Comparison of ENCODE assay signal across 19 cellular contexts in genomic region chr15:30872341-30872748, GRCh38. TPM values are rescaled to one million over a fixed set of nuclear protein-coding genes. Genes with fewer than 3 reads are reported as not detected.
A peak's percentile ranks its signal among the peaks of the same experiment; 100 is the strongest.
DNase-seq lines count a peak whose midpoint lies in the region; ATAC-seq and TF ChIP-seq lines count a peak whose summit lies in the region.
"Had no signal": no experiment of that assay in that cellular context is flagged by ENCODE, and none has a peak within 500 bp of the region (broad histone marks: within the 10 kb centered on the region; RNA-seq: fewer than 3 reads in every experiment).

No MANE protein-coding gene starts in this region.

- dilution Hi-C loops in mammary epithelial cell (cut with HindIII; ENCODE audit: low sequenced_read_pairs): no loop called here

- no peaks in the 10 kb centered on the region for H3K4me1 Mint-ChIP-seq in MCF 10A (ENCODE audit: insufficient read depth, unreplicated experiment)
- H3K4me1 Mint-ChIP-seq in activated T-helper 2 cell treated with anti-CD3 and anti-CD28 coated beads, Interferon-gamma antibody, Interleukin-2, Interleukin-4, amounts not matched to agents 10 μg/mL and 5 μg/mL and 100 μg/mL, durations not matched to agents 14 hours and 24 hours and 36 hours (ENCODE audit: low read depth): peaks cover 3% of the 10 kb centered on the region

- H3K9me3 ChIP-seq in mammary epithelial cell (replicated peaks; ENCODE audit: insufficient read depth, low read length) (no peaks in the 10 kb centered on the region), tibial artery (no peaks in the 10 kb centered on the region)
- H3K9me3 ChIP-seq: left ventricle myocardium inferior, transverse colon had no signal

- no peak overlapping the region for H2AFZ ChIP-seq in mammary epithelial cell (ENCODE audit: low read depth, low read length)

- CTCF ChIA-PET in mammary epithelial cell (lab: Charles Lee; ENCODE audit: low non-redundant PET): no interaction called here
- CTCF ChIA-PET in MCF 10A (lab: Yijun Ruan, JAX): interaction anchor here (0.6 to 1.1 kb wide), 3 partner anchors 10 to 13 kb away, joined by 3 to 4 read pairs (median 3); no protein-coding TSS in a partner anchor

- WGBS in mammary epithelial cell (ENCODE audit: low coverage, missing lambda C conversion rate): 100% methylated on average over 1 of the region's 1 CpG

- no peak overlapping the region for H3K9ac ChIP-seq in mammary epithelial cell (ENCODE audit: insufficient read depth, low read length)

- no peaks in the 10 kb centered on the region for H3K27me3 ChIP-seq in mammary epithelial cell (ENCODE audit: insufficient read depth, low read length)
- no peaks in the 10 kb centered on the region for H3K27me3 ChIP-seq in tibial artery
- H3K27me3 ChIP-seq: transverse colon had no signal

- POLR2A ChIA-PET in MCF 10A (lab: Yijun Ruan, JAX): interaction anchor here (0.6 kb wide), 1 partner anchor 343 kb away, joined by 3 read pairs; no protein-coding TSS in a partner anchor

- TF ChIP-seq CTCF in mammary epithelial cell (conservative IDR thresholded peaks at IDR 0.05 in 1 of 2, IDR thresholded peaks at IDR 0.05 in 1 of 2; ENCODE audit: extremely low read depth in 1 of 2, insufficient read depth in 1 of 2, low read depth in 1 of 2, low read length in 2 of 2): no peak
- no peak for TF ChIP-seq CTCF in MCF 10A (IDR thresholded peaks at IDR 0.05; ENCODE audit: unreplicated experiment)
- TF ChIP-seq CTCF in tibial artery (IDR thresholded peaks at IDR 0.05): no peak

- no peak overlapping the region for H3K4me2 ChIP-seq in mammary epithelial cell (ENCODE audit: insufficient read depth, low read depth, low read length)

- no peak for ATAC-seq in GM21717 (IDR thresholded peaks at IDR 0.05; ENCODE audit: unreplicated experiment)
- ATAC-seq: GM12878, Panc1 had no signal

- intact Hi-C loops in mammary epithelial cell (cut with micrococcal nuclease) (no loop called here), MCF 10A (cut with micrococcal nuclease) (no loop called here), tibial artery (cut with DNase I; ENCODE audit: low total_unique reads) (no loop called here)
- intact Hi-C loops in activated T-helper 2 cell treated with anti-CD3 and anti-CD28 coated beads, Interferon-gamma antibody, Interleukin-2, Interleukin-4, amounts not matched to agents 10 μg/mL and 5 μg/mL and 100 μg/mL, durations not matched to agents 14 hours and 24 hours and 36 hours (cut with micrococcal nuclease): no loop called here

- in situ Hi-C loops in mammary epithelial cell (cut with MboI; ENCODE audit: low sequenced_read_pairs in 2 of 2): no loop called here

- no peaks in the 10 kb centered on the region for H3K36me3 Mint-ChIP-seq in MCF 10A (ENCODE audit: insufficient read depth, unreplicated experiment)
- H3K36me3 Mint-ChIP-seq in activated T-helper 2 cell treated with anti-CD3 and anti-CD28 coated beads, Interferon-gamma antibody, Interleukin-2, Interleukin-4, amounts not matched to agents 10 μg/mL and 5 μg/mL and 100 μg/mL, durations not matched to agents 14 hours and 24 hours and 36 hours (ENCODE audit: low read depth): peaks cover 12% of the 10 kb centered on the region
- H3K36me3 Mint-ChIP-seq: CD4-positive, CD25-positive, alpha-beta regulatory T cell had no signal

- no peak overlapping the region for H3K27ac Mint-ChIP-seq in MCF 10A (ENCODE audit: low read depth, unreplicated experiment)
- peak overlapping the region; percentile 17 for H3K27ac Mint-ChIP-seq in activated T-helper 2 cell treated with anti-CD3 and anti-CD28 coated beads, Interferon-gamma antibody, Interleukin-2, Interleukin-4, amounts not matched to agents 10 μg/mL and 5 μg/mL and 100 μg/mL, durations not matched to agents 14 hours and 24 hours and 36 hours

- no peaks in the 10 kb centered on the region for H3K4me1 ChIP-seq in mammary epithelial cell (ENCODE audit: insufficient read depth, low read length)
- H3K4me1 ChIP-seq in tibial artery: no peaks in the 10 kb centered on the region
- H3K4me1 ChIP-seq: left ventricle myocardium inferior had no signal

- no peaks in the 10 kb centered on the region for H3K36me3 ChIP-seq in mammary epithelial cell (ENCODE audit: insufficient read depth, low read length)
- H3K36me3 ChIP-seq in tibial artery: no peaks in the 10 kb centered on the region
- H3K36me3 ChIP-seq: left ventricle myocardium inferior, transverse colon, WERI-Rb-1 had no signal

- no peaks in the 10 kb centered on the region for H3K27me3 Mint-ChIP-seq in MCF 10A (ENCODE audit: insufficient read depth, unreplicated experiment)
- H3K27me3 Mint-ChIP-seq in activated T-helper 2 cell treated with anti-CD3 and anti-CD28 coated beads, Interferon-gamma antibody, Interleukin-2, Interleukin-4, amounts not matched to agents 10 μg/mL and 5 μg/mL and 100 μg/mL, durations not matched to agents 14 hours and 24 hours and 36 hours (ENCODE audit: low read depth): no peaks in the 10 kb centered on the region

- H3K27ac ChIP-seq in mammary epithelial cell (ENCODE audit: insufficient read depth, low read depth, low read length) (no peak overlapping the region), tibial artery (no peak overlapping the region)
- H3K27ac ChIP-seq: left ventricle myocardium inferior, transverse colon, WERI-Rb-1 had no signal

- BruUV-seq in mammary epithelial cell (replicated peaks; lab: Mats Ljungman, UMichigan) (no TSS peak), MCF 10A (replicated peaks; lab: Mats Ljungman, UMichigan) (no TSS peak)

- peak; percentile 23 for DNase-seq in mammary epithelial cell
- no peak for DNase-seq in MCF 10A (ENCODE audit: unreplicated experiment)
- peak; percentile 1 for DNase-seq in NCI-H128 (lab: John Stamatoyannopoulos, UW; ENCODE audit: unreplicated experiment)
- no peak for DNase-seq in activated T-helper 2 cell treated with anti-CD3 and anti-CD28 coated beads, Interferon-gamma antibody, Interleukin-2, Interleukin-4, amounts not matched to agents 10 μg/mL and 5 μg/mL and 100 μg/mL, durations not matched to agents 14 hours and 24 hours and 36 hours (ENCODE audit: low spot score)
- DNase-seq in stimulated activated CD4-positive, alpha-beta T cell treated with anti-CD3 and anti-CD28 coated beads, Interleukin-4, amount 100 ng/mL, for 24 hours: peak; percentile 7
- DNase-seq in NCI-H526 (lab: John Stamatoyannopoulos, UW): no peak
- no peak for DNase-seq in tibial artery
- DNase-seq: CD4-positive, CD25-positive, alpha-beta regulatory T cell; dermis blood vessel endothelial cell; EL; left ventricle myocardium inferior; NCI-H446; posterior cingulate gyrus; SW 1271; transverse colon; WERI-Rb-1 had no signal

- no peaks in the 10 kb centered on the region for H3K9me3 Mint-ChIP-seq in MCF 10A (ENCODE audit: unreplicated experiment)
- no peaks in the 10 kb centered on the region for H3K9me3 Mint-ChIP-seq in activated T-helper 2 cell treated with anti-CD3 and anti-CD28 coated beads, Interferon-gamma antibody, Interleukin-2, Interleukin-4, amounts not matched to agents 10 μg/mL and 5 μg/mL and 100 μg/mL, durations not matched to agents 14 hours and 24 hours and 36 hours
- H3K9me3 Mint-ChIP-seq: CD4-positive, CD25-positive, alpha-beta regulatory T cell had no signal

- no peak overlapping the region for H3K4me3 Mint-ChIP-seq in MCF 10A (ENCODE audit: unreplicated experiment)
- no peak overlapping the region for H3K4me3 Mint-ChIP-seq in activated T-helper 2 cell treated with anti-CD3 and anti-CD28 coated beads, Interferon-gamma antibody, Interleukin-2, Interleukin-4, amounts not matched to agents 10 μg/mL and 5 μg/mL and 100 μg/mL, durations not matched to agents 14 hours and 24 hours and 36 hours (ENCODE audit: low read depth)
- H3K4me3 Mint-ChIP-seq: CD4-positive, CD25-positive, alpha-beta regulatory T cell had no signal

- H3K79me2 ChIP-seq in mammary epithelial cell (ENCODE audit: insufficient read depth, low read length): no peaks in the 10 kb centered on the region

- no peaks in the 10 kb centered on the region for H4K20me1 ChIP-seq in mammary epithelial cell (ENCODE audit: insufficient read depth, low read length)

- no peak overlapping the region for H3K4me3 ChIP-seq in mammary epithelial cell (replicated peaks in 1 of 3; ENCODE audit: insufficient read depth in 1 of 3, low read depth in 2 of 3, low read length in 3 of 3)
- H3K4me3 ChIP-seq in tibial artery: no peak overlapping the region
- H3K4me3 ChIP-seq: GM12878, left ventricle myocardium inferior, transverse colon had no signal

RNA-seq across cellular contexts. Expression of gene FAN1, which starts 31.4 kb away (rescaled TPM):
- 10 to 100 TPM; 21.5 to 23.8 TPM for total RNA-seq in mammary epithelial cell
- 8.4 TPM for polyA plus RNA-seq in mammary epithelial cell
- polyA minus RNA-seq in mammary epithelial cell: 18.0 TPM
- 22.4 and 29.8 TPM in 2 replicates for total RNA-seq in MCF 10A (2022)
- total RNA-seq in activated T-helper 2 cell treated with anti-CD3 and anti-CD28 coated beads, Interferon-gamma antibody, Interleukin-2, Interleukin-4, amounts not matched to agents 10 μg/mL and 5 μg/mL and 100 μg/mL, durations not matched to agents 14 hours and 24 hours and 36 hours: 20.9 and 24.8 TPM in 2 replicates

Comparison
In these comparisons a context has a peak if more than half of its experiments do, and no peak if none do; other contexts are left out.
1. DNase-seq: peak in mammary epithelial cell (single experiment), NCI-H128 (single experiment) and stimulated activated CD4-positive, alpha-beta T cell treated with anti-CD3 and anti-CD28 coated beads, Interleukin-4, amount 100 ng/mL, for 24 hours (single experiment); none in MCF 10A (single experiment), activated T-helper 2 cell treated with anti-CD3 and anti-CD28 coated beads, Interferon-gamma antibody, Interleukin-2, Interleukin-4, amounts not matched to agents 10 μg/mL and 5 μg/mL and 100 μg/mL, durations not matched to agents 14 hours and 24 hours and 36 hours (single experiment), NCI-H526 (0 of 2) and tibial artery (0 of 2).